1 cellular context compared by ENCODE assay signal in genomic region chr1:240234477-240235225, GRCh38.
A peak's percentile ranks its signal among the peaks of the same experiment; 100 is the strongest.
TF ChIP-seq lines count a peak whose summit lies in the region.

No MANE protein-coding gene starts in this region.

TF ChIP-seq in SK-N-SH, 30 proteins besides CTCF, POLR2A, EP300 and RAD21 (continued from another document):
- TF ChIP-seq GABPA (IDR thresholded peaks at IDR 0.05; ENCODE audit: low read depth) = no peak
- no peak for TF ChIP-seq EZH2phosphoT487 (IDR thresholded peaks at IDR 0.05; ENCODE audit: borderline replicate concordance, low read depth)
- TF ChIP-seq, protein P1, sequence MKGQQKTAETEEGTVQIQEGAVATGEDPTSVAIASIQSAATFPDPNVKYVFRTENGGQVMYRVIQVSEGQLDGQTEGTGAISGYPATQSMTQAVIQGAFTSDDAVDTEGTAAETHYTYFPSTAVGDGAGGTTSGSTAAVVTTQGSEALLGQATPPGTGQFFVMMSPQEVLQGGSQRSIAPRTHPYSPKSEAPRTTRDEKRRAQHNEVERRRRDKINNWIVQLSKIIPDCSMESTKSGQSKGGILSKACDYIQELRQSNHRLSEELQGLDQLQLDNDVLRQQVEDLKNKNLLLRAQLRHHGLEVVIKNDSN (IDR thresholded peaks at IDR 0.05; ENCODE audit: borderline replicate concordance, low read depth) = no peak
- peak; percentile 81 for TF ChIP-seq JUND (IDR thresholded peaks at IDR 0.05)
- TF ChIP-seq MAX (IDR thresholded peaks at IDR 0.05; ENCODE audit: low read depth) = peak; percentile 58; the same call in 1 of the 2 replicates
- TF ChIP-seq SIN3A (IDR thresholded peaks at IDR 0.05; ENCODE audit: borderline replicate concordance, low read depth, low read length) = no peak
- no peak for TF ChIP-seq YY1 (IDR thresholded peaks at IDR 0.05; ENCODE audit: low read depth)
- TF ChIP-seq, protein P2, sequence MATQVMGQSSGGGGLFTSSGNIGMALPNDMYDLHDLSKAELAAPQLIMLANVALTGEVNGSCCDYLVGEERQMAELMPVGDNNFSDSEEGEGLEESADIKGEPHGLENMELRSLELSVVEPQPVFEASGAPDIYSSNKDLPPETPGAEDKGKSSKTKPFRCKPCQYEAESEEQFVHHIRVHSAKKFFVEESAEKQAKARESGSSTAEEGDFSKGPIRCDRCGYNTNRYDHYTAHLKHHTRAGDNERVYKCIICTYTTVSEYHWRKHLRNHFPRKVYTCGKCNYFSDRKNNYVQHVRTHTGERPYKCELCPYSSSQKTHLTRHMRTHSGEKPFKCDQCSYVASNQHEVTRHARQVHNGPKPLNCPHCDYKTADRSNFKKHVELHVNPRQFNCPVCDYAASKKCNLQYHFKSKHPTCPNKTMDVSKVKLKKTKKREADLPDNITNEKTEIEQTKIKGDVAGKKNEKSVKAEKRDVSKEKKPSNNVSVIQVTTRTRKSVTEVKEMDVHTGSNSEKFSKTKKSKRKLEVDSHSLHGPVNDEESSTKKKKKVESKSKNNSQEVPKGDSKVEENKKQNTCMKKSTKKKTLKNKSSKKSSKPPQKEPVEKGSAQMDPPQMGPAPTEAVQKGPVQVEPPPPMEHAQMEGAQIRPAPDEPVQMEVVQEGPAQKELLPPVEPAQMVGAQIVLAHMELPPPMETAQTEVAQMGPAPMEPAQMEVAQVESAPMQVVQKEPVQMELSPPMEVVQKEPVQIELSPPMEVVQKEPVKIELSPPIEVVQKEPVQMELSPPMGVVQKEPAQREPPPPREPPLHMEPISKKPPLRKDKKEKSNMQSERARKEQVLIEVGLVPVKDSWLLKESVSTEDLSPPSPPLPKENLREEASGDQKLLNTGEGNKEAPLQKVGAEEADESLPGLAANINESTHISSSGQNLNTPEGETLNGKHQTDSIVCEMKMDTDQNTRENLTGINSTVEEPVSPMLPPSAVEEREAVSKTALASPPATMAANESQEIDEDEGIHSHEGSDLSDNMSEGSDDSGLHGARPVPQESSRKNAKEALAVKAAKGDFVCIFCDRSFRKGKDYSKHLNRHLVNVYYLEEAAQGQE (IDR thresholded peaks at IDR 0.05; ENCODE audit: low read depth, low read length) = no peak
- TF ChIP-seq TCF12 (IDR thresholded peaks at IDR 0.05) = peak; percentile 92
- TF ChIP-seq RXRA (IDR thresholded peaks at IDR 0.05; ENCODE audit: borderline replicate concordance, low read depth) = peak; percentile 62; the same call in 1 of the 2 replicates
- peak; percentile 38; the same call in 1 of the 2 replicates for TF ChIP-seq POLR2AphosphoS5 (IDR thresholded peaks at IDR 0.05; ENCODE audit: low read depth, low read length)
- peak; percentile 57; the same call in 1 of the 2 replicates for TF ChIP-seq ELF1 (IDR thresholded peaks at IDR 0.05)
- no peak for TF ChIP-seq RFX5 (IDR thresholded peaks at IDR 0.05; ENCODE audit: low read length)
